1 cellular context compared by ENCODE assay signal in the genomic region with DNA sequence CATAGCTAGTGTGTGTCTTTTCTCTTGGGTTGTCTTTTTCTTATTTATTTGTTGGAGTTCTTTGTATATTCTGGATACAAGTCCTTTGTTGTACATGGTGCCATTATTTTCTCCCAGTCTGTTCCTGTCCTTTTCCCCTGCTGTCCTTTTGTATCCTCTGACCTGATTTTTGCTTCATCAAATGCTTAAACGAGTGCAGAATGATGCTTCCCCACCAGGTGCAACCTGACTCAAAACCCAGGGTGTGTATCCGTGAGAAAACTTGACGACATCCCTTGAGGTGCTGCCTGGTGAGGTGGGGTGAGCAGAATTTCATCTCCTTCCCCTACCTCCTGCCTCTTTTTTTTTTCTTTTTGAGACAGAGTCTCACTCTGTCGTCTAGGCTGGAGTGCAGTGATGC.
TF ChIP-seq lines count a peak whose summit lies in the region.

No MANE protein-coding gene starts in this region.

TF ChIP-seq in WTC11, 78 proteins besides CTCF, POLR2A, EP300 and RAD21 (continued from another document):
- TF ChIP-seq, protein P1, sequence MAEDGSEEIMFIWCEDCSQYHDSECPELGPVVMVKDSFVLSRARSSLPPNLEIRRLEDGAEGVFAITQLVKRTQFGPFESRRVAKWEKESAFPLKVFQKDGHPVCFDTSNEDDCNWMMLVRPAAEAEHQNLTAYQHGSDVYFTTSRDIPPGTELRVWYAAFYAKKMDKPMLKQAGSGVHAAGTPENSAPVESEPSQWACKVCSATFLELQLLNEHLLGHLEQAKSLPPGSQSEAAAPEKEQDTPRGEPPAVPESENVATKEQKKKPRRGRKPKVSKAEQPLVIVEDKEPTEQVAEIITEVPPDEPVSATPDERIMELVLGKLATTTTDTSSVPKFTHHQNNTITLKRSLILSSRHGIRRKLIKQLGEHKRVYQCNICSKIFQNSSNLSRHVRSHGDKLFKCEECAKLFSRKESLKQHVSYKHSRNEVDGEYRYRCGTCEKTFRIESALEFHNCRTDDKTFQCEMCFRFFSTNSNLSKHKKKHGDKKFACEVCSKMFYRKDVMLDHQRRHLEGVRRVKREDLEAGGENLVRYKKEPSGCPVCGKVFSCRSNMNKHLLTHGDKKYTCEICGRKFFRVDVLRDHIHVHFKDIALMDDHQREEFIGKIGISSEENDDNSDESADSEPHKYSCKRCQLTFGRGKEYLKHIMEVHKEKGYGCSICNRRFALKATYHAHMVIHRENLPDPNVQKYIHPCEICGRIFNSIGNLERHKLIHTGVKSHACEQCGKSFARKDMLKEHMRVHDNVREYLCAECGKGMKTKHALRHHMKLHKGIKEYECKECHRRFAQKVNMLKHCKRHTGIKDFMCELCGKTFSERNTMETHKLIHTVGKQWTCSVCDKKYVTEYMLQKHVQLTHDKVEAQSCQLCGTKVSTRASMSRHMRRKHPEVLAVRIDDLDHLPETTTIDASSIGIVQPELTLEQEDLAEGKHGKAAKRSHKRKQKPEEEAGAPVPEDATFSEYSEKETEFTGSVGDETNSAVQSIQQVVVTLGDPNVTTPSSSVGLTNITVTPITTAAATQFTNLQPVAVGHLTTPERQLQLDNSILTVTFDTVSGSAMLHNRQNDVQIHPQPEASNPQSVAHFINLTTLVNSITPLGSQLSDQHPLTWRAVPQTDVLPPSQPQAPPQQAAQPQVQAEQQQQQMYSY (CRISPR knock-in tag; IDR thresholded peaks at IDR 0.05) = no peak
- no peak for TF ChIP-seq ZNF317 (CRISPR knock-in tag; IDR thresholded peaks at IDR 0.05; ENCODE audit: borderline replicate concordance, low read depth)
- TF ChIP-seq, protein P2, sequence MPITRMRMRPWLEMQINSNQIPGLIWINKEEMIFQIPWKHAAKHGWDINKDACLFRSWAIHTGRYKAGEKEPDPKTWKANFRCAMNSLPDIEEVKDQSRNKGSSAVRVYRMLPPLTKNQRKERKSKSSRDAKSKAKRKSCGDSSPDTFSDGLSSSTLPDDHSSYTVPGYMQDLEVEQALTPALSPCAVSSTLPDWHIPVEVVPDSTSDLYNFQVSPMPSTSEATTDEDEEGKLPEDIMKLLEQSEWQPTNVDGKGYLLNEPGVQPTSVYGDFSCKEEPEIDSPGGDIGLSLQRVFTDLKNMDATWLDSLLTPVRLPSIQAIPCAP (CRISPR knock-in tag; IDR thresholded peaks at IDR 0.05) = no peak
- no peak for TF ChIP-seq NR2C2 (CRISPR knock-in tag; IDR thresholded peaks at IDR 0.05)
- TF ChIP-seq SMAD3 (CRISPR knock-in tag; IDR thresholded peaks at IDR 0.05; ENCODE audit: borderline replicate concordance) = no peak
- TF ChIP-seq MYBL2 (CRISPR knock-in tag; IDR thresholded peaks at IDR 0.05) = no peak
